In the genomic region with DNA sequence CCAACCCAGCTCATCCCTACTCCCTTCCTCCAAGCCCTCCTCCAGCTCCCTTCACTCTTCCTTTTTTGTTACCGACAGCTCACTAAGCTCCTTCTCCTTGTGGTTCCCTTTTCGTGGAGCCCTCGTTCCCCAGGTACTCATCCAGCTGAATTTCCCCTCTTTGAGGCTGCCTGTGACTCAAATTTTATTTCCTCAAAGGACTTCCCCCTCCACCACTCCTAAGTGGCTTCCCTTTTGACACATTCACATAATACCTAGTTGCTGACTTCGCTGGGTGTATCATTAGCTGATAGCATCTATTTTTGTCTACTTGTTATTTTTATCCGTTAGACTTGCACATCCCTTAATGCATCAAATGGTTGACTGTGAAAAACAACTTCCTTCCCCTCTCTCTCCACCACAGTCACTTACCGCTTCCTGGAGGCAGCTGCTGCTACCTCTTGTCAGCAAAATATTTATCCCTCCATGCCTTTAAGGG, we compare ENCODE assay signal across 9 cellular contexts. TPM values are rescaled to one million over a fixed set of nuclear protein-coding genes. Genes with fewer than 3 reads are reported as not detected.
A peak's percentile ranks its signal among the peaks of the same experiment; 100 is the strongest.
DNase-seq lines count a peak whose midpoint lies in the region; ATAC-seq, FAIRE-seq and TF ChIP-seq lines count a peak whose summit lies in the region.
"Had no signal": no experiment of that assay in that cellular context is flagged by ENCODE, and none has a peak within 500 bp of the region (broad histone marks: within the 10 kb centered on the region; RNA-seq: fewer than 3 reads in every experiment).

No MANE protein-coding gene starts in this region.

- H3K27ac ChIP-seq in right atrium auricular region (no peak overlapping the region), left lung (peak overlapping the region in 1 of 2 donors; percentile 65)

- peaks cover 7% of the 10 kb centered on the region for H3K27me3 Mint-ChIP-seq in activated CD4-positive, alpha-beta T cell treated with anti-CD3 and anti-CD28 coated beads, Interleukin-2, amount 10 ng/mL, durations not matched to agents 7 days and 5 days

- TF ChIP-seq POLR2A in H54 (IDR thresholded peaks at IDR 0.05; ENCODE audit: low read depth, low read length) = no peak

- TF ChIP-seq CTCF in right atrium auricular region (IDR thresholded peaks at IDR 0.05) (no peak), left lung (IDR thresholded peaks at IDR 0.05) (no peak)

- intact Hi-C loops in Right ventricle myocardium inferior (cut with DNase I) = no loop called here
- intact Hi-C loops in left lung (cut with DNase I) = loop anchor here in 1 of 2 donors (10.0 kb wide), 1 partner anchor 108 kb away; the partner anchor contains the start of gene FFAR3

- H3K4me3 ChIP-seq in right atrium auricular region (no peak overlapping the region), left lung (no peak overlapping the region)

- peaks cover 35% of the 10 kb centered on the region for H3K4me1 Mint-ChIP-seq in activated CD4-positive, alpha-beta T cell treated with anti-CD3 and anti-CD28 coated beads, Interleukin-2, amount 10 ng/mL, durations not matched to agents 7 days and 5 days

- peak overlapping the region; percentile 60 for H3K4me3 Mint-ChIP-seq in activated CD4-positive, alpha-beta T cell treated with anti-CD3 and anti-CD28 coated beads, Interleukin-2, amount 10 ng/mL, durations not matched to agents 7 days and 5 days

- H3K9me3 ChIP-seq in right atrium auricular region = no peaks in the 10 kb centered on the region
- H3K9me3 ChIP-seq in left lung = no peaks in the 10 kb centered on the region

- ATAC-seq in Right ventricle myocardium inferior (peak; percentile 65), HG03442 (IDR thresholded peaks at IDR 0.05; ENCODE audit: unreplicated experiment) (peak; percentile 60), left lung (peak; percentile 48)

- no peaks in the 10 kb centered on the region for H3K9me3 Mint-ChIP-seq in activated CD4-positive, alpha-beta T cell treated with anti-CD3 and anti-CD28 coated beads, Interleukin-2, amount 10 ng/mL, durations not matched to agents 7 days and 5 days

- H3K27ac Mint-ChIP-seq in activated CD4-positive, alpha-beta T cell treated with anti-CD3 and anti-CD28 coated beads, Interleukin-2, amount 10 ng/mL, durations not matched to agents 7 days and 5 days = peak overlapping the region; percentile 95

- FAIRE-seq in H54 (lab: Jason Lieb, UNC) = no peak
- FAIRE-seq: TTC549 had no signal

- H3K36me3 ChIP-seq in right atrium auricular region = no peaks in the 10 kb centered on the region
- H3K36me3 ChIP-seq in left lung = no peaks in the 10 kb centered on the region

- DNase-seq in Right ventricle myocardium inferior (ENCODE audit: missing footprints) = no peak
- no peak for DNase-seq in right atrium auricular region (ENCODE audit: low spot score)
- DNase-seq in activated CD4-positive, alpha-beta T cell treated with anti-CD3 and anti-CD28 coated beads, Interleukin-2, amount 10 ng/mL, durations not matched to agents 7 days and 5 days = peak; percentile 79
- no peak for DNase-seq in left lung
- no peak for DNase-seq in HuH-7 (ENCODE audit: low spot score)
- DNase-seq in H54 (ENCODE audit: insufficient read length, low spot score) = no peak
- no peak for DNase-seq in NCI-H2107 (lab: John Stamatoyannopoulos, UW)

- POLR2A ChIA-PET in activated CD4-positive, alpha-beta T cell treated with anti-CD3 and anti-CD28 coated beads, Interleukin-2, amount 10 ng/mL, durations not matched to agents 7 days and 5 days (lab: Charles Lee) = no interaction called here

- peaks cover 2% of the 10 kb centered on the region for H3K36me3 Mint-ChIP-seq in activated CD4-positive, alpha-beta T cell treated with anti-CD3 and anti-CD28 coated beads, Interleukin-2, amount 10 ng/mL, durations not matched to agents 7 days and 5 days (ENCODE audit: low read depth)

- peaks cover 0 to 34% of the 10 kb centered on the region in 2 donors for H3K4me1 ChIP-seq in right atrium auricular region
- peaks cover 15 to 69% of the 10 kb centered on the region in 2 donors for H3K4me1 ChIP-seq in left lung

- CTCF ChIA-PET in activated CD4-positive, alpha-beta T cell treated with anti-CD3 and anti-CD28 coated beads, Interleukin-2, amount 10 ng/mL, durations not matched to agents 7 days and 5 days (lab: Charles Lee) = interaction anchor here (0.6 to 2.7 kb wide), 5 partner anchors 20 to 117 kb away, joined by 3 to 9 read pairs (median 4); no protein-coding TSS in a partner anchor

- H3K27me3 ChIP-seq in right atrium auricular region = no peaks in the 10 kb centered on the region
- no peaks in the 10 kb centered on the region for H3K27me3 ChIP-seq in left lung

RNA-seq across cellular contexts. Expression of gene FFAR2, which starts 14.5 kb away (rescaled TPM):
- total RNA-seq in Right ventricle myocardium inferior (0.32 TPM), right atrium auricular region (under 1 TPM in 1 of 2 donors, not detected in 1; 0.20 TPM), left lung (10 to 100 TPM in 1 of 2 donors, under 1 TPM in 1; 0.85 to 26.6 TPM)
- total RNA-seq in activated CD4-positive, alpha-beta T cell treated with anti-CD3 and anti-CD28 coated beads, Interleukin-2, amount 10 ng/mL, durations not matched to agents 7 days and 5 days = not detected

RNA-seq across cellular contexts. Expression of gene KRTDAP, which starts 27.7 kb away (rescaled TPM):
- not detected for total RNA-seq in Right ventricle myocardium inferior
- not detected for total RNA-seq in right atrium auricular region
- not detected for total RNA-seq in activated CD4-positive, alpha-beta T cell treated with anti-CD3 and anti-CD28 coated beads, Interleukin-2, amount 10 ng/mL, durations not matched to agents 7 days and 5 days
- total RNA-seq in left lung = not detected

RNA-seq across cellular contexts. Expression of gene DMKN, which starts 50.9 kb away (rescaled TPM):
- total RNA-seq in Right ventricle myocardium inferior = 3.4 TPM
- total RNA-seq in right atrium auricular region = 10 to 100 TPM in 1 of 2 donors, 1 to 10 TPM in 1; 6.9 to 52.4 TPM
- total RNA-seq in activated CD4-positive, alpha-beta T cell treated with anti-CD3 and anti-CD28 coated beads, Interleukin-2, amount 10 ng/mL, durations not matched to agents 7 days and 5 days = not detected
- total RNA-seq in left lung = 100 to 1,000 TPM; 104 to 136 TPM
